ENCODE assay signal across 8 cellular contexts in genomic region chr17:40071720-40072480, GRCh38. TPM values are rescaled to one million over a fixed set of nuclear protein-coding genes. Genes with fewer than 3 reads are reported as not detected.
DNase-seq lines count a peak whose midpoint lies in the region; ATAC-seq and TF ChIP-seq lines count a peak whose summit lies in the region.

No MANE protein-coding gene starts in this region.

- H3K4me1 ChIP-seq in mucosa of descending colon (ENCODE audit: low read depth), result peaks cover 88% of the 10 kb centered on the region

- CTCF ChIA-PET in activated naive CD4-positive, alpha-beta T cell treated with anti-CD3 and anti-CD28 coated beads, Interleukin-2, amount 10 ng/mL, durations not matched to agents 7 days and 5 days (lab: Charles Lee), result interaction anchor here (0.6 to 2.2 kb wide), 4 partner anchors 14 to 93 kb away, joined by 3 to 6 read pairs (median 5); no protein-coding TSS in a partner anchor

- H3K27me3 Mint-ChIP-seq in chondrocyte (ENCODE audit: low read depth), result no peaks in the 10 kb centered on the region
- peaks cover 3% of the 10 kb centered on the region for H3K27me3 Mint-ChIP-seq in activated naive CD4-positive, alpha-beta T cell treated with anti-CD3 and anti-CD28 coated beads, Interleukin-2, amount 10 ng/mL, durations not matched to agents 7 days and 5 days

- H3K36me3 Mint-ChIP-seq in chondrocyte (ENCODE audit: low read depth), result no peaks in the 10 kb centered on the region
- H3K36me3 Mint-ChIP-seq in activated naive CD4-positive, alpha-beta T cell treated with anti-CD3 and anti-CD28 coated beads, Interleukin-2, amount 10 ng/mL, durations not matched to agents 7 days and 5 days, result peaks cover 2% of the 10 kb centered on the region

- peak overlapping the region; percentile 92 for H3K27ac Mint-ChIP-seq in chondrocyte (ENCODE audit: unreplicated experiment)
- H3K27ac Mint-ChIP-seq in activated naive CD4-positive, alpha-beta T cell treated with anti-CD3 and anti-CD28 coated beads, Interleukin-2, amount 10 ng/mL, durations not matched to agents 7 days and 5 days, result no peak overlapping the region

- no peaks in the 10 kb centered on the region for H3K9me3 Mint-ChIP-seq in chondrocyte (ENCODE audit: low read depth)
- H3K9me3 Mint-ChIP-seq in activated naive CD4-positive, alpha-beta T cell treated with anti-CD3 and anti-CD28 coated beads, Interleukin-2, amount 10 ng/mL, durations not matched to agents 7 days and 5 days, result no peaks in the 10 kb centered on the region

- no peaks in the 10 kb centered on the region for H3K36me3 ChIP-seq in mucosa of descending colon (ENCODE audit: low read depth)

- no peak overlapping the region for H3K4me3 ChIP-seq in mucosa of descending colon

- intact Hi-C loops in mucosa of descending colon (cut with DNase I, micrococcal nuclease), result no loop called here

- peaks cover 97% of the 10 kb centered on the region for H3K4me1 Mint-ChIP-seq in chondrocyte (ENCODE audit: low read depth)
- H3K4me1 Mint-ChIP-seq in activated naive CD4-positive, alpha-beta T cell treated with anti-CD3 and anti-CD28 coated beads, Interleukin-2, amount 10 ng/mL, durations not matched to agents 7 days and 5 days, result peaks cover 46% of the 10 kb centered on the region

- peak; percentile 49 for ATAC-seq in mucosa of descending colon
- no peak for ATAC-seq in GM18517 (IDR thresholded peaks at IDR 0.05; ENCODE audit: unreplicated experiment)
- no peak for ATAC-seq in HG02973 (IDR thresholded peaks at IDR 0.05; ENCODE audit: unreplicated experiment)

- H3K4me3 Mint-ChIP-seq in chondrocyte (ENCODE audit: unreplicated experiment), result peak overlapping the region; percentile 58
- no peak overlapping the region for H3K4me3 Mint-ChIP-seq in activated naive CD4-positive, alpha-beta T cell treated with anti-CD3 and anti-CD28 coated beads, Interleukin-2, amount 10 ng/mL, durations not matched to agents 7 days and 5 days

- TF ChIP-seq CTCF in chondrocyte (IDR thresholded peaks at IDR 0.05), result no peak
- TF ChIP-seq CTCF in mucosa of descending colon (IDR thresholded peaks at IDR 0.05), result no peak

- no peaks in the 10 kb centered on the region for H3K9me3 ChIP-seq in mucosa of descending colon

- peak; percentile 75 for DNase-seq in DMS53 (lab: John Stamatoyannopoulos, UW)
- peak; percentile 80 for DNase-seq in NCI-H226
- peak; percentile 99 for DNase-seq in chondrocyte (ENCODE audit: low spot score)
- DNase-seq in mucosa of descending colon, result peak; percentile 85 to 89 (median 87)
- DNase-seq in HCEC 1CT, result no peak
- no peak for DNase-seq in activated naive CD4-positive, alpha-beta T cell treated with anti-CD3 and anti-CD28 coated beads, Interleukin-2, amount 10 ng/mL, durations not matched to agents 7 days and 5 days

RNA-seq across cellular contexts. Expression of gene THRA, which starts 9.1 kb away (rescaled TPM):
- total RNA-seq in chondrocyte, result 31.9 to 46.6 TPM (median 34.7 TPM) in 3 replicates
- 100 to 1,000 TPM in 1 of 3 donors, 10 to 100 TPM in 2; 56.8 to 114 (median 60.0) TPM for total RNA-seq in mucosa of descending colon

RNA-seq across cellular contexts. Expression of gene MED24, which starts 17.7 kb away (rescaled TPM):
- total RNA-seq in chondrocyte (54.4 to 94.3 TPM (median 57.7 TPM) in 3 replicates), mucosa of descending colon (10 to 100 TPM; 76.6 to 90.2 (median 87.4) TPM)

RNA-seq across cellular contexts. Expression of gene NR1D1, which starts 28.5 kb away (rescaled TPM):
- total RNA-seq in chondrocyte (5.9 to 7.9 TPM (median 6.6 TPM) in 3 replicates), mucosa of descending colon (10 to 100 TPM in 2 of 3 donors, 1 to 10 TPM in 1; 9.3 to 15.0 (median 14.8) TPM)

RNA-seq across cellular contexts. Expression of gene MSL1, which starts 49.9 kb away (rescaled TPM):
- 86.8 to 103 TPM (median 96.2 TPM) in 3 replicates for total RNA-seq in chondrocyte
- 10 to 100 TPM; 83.7 to 100.0 (median 85.3) TPM for total RNA-seq in mucosa of descending colon

RNA-seq across cellular contexts. Expression of gene CSF3, which starts 56.7 kb away (rescaled TPM):
- not detected in 3 replicates for total RNA-seq in chondrocyte
- not detected for total RNA-seq in mucosa of descending colon

Comparison
In these comparisons a context has a peak if more than half of its experiments do, and no peak if none do; other contexts are left out.
1. DNase-seq: peak in DMS53 (single experiment), NCI-H226 (single experiment), chondrocyte (single experiment) and mucosa of descending colon (3 of 3); none in HCEC 1CT (single experiment) and activated naive CD4-positive, alpha-beta T cell treated with anti-CD3 and anti-CD28 coated beads, Interleukin-2, amount 10 ng/mL, durations not matched to agents 7 days and 5 days (single experiment).